ENCODE assay signal across 8 cellular contexts in the genomic region with DNA sequence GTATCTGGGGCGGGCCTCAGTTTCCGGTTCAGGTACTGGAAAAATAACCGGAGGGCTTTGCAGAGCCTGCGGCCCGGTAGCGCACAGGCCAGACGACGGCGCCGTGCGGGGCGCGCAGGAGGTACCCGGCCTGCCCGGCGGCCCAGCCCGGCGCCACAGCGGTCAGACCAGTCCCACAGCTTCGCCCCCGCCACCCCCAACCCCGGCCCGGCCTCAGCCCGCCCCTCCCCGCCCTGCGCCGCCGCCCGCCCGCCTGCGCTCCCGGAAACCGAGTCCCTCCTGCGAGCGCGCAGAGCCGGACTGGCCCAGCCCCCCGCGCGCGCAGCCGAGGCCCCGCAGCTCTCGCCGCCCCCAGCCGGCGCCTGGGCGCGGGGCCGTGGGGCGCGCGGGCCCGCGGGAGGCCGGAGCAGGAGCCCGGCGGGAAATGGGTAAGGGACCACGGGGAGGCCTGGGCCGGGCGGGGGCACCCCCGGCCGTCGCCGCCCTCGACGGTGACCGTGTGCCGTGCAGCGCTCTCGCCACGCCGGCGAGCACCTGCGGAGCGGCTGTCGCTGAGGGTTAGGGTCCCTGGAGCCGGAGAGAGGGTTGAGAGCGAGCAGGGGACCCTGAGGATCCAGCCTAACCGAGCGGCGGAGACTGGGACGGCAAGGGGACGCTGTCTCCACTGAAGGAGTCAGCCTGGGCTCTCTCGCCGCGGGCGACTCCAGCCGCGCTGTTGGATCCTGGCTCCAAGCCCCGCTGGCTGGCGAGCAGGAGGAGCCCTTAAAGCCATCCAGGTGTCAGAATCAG. TPM values are rescaled to one million over a fixed set of nuclear protein-coding genes. Genes with fewer than 3 reads are reported as not detected.
DNase-seq lines count a peak whose midpoint lies in the region; ATAC-seq and TF ChIP-seq lines count a peak whose summit lies in the region.

No MANE protein-coding gene starts in this region.

- H3K9me3 ChIP-seq in mesodermal cell (ENCODE audit: control insufficient read depth, low read length) (no peaks in the 10 kb centered on the region), upper lobe of left lung (no peaks in the 10 kb centered on the region)

- H3K27me3 ChIP-seq in upper lobe of left lung: no peaks in the 10 kb centered on the region

- 2% methylated on average over 40 to 72 of the region's 92 CpGs for WGBS in mesodermal cell (ENCODE audit: insufficient coverage in 2 of 2), 2 experiments
- 3 to 11% methylated on average over 9 to 55 of the region's 92 CpGs for WGBS in upper lobe of left lung, 2 donors

- H3K27ac ChIP-seq in mesodermal cell (ENCODE audit: low read depth, low read length, severe bottlenecking) (no peak overlapping the region), upper lobe of left lung (peak overlapping the region; percentile 11 to 84 (median 70)), caudate nucleus (ENCODE audit: low read depth, low read length) (no peak overlapping the region)

- intact Hi-C loops in dendritic cell treated with granulocyte-macrophage colony-stimulating factor and Interleukin-4, amounts not matched to agents 40 ng/mL and 50 ng/mL, for 4 days (cut with micrococcal nuclease): no loop called here

- H3K36me3 Mint-ChIP-seq in T-helper 1 cell treated with Interleukin-12 subunit alpha and Interleukin-12 subunit beta and Interleukin-4 antibody, amounts not matched to agents 30 μg/mL and 1 μg/mL, for 36 hours (ENCODE audit: low read depth): peaks cover 2% of the 10 kb centered on the region
- no peaks in the 10 kb centered on the region for H3K36me3 Mint-ChIP-seq in dendritic cell treated with granulocyte-macrophage colony-stimulating factor and Interleukin-4, amounts not matched to agents 40 ng/mL and 50 ng/mL, for 4 days (ENCODE audit: low read depth)

- ATAC-seq in HG03521 (IDR thresholded peaks at IDR 0.05; ENCODE audit: unreplicated experiment): peak; percentile 54
- peak; percentile 73 to 87 for ATAC-seq in upper lobe of left lung (ENCODE audit: low FRiP score in 2 of 2)

- H3K4me3 ChIP-seq in mesodermal cell (ENCODE audit: extremely low read depth, insufficient read depth, low read length, poor library complexity, severe bottlenecking): peak overlapping the region; percentile 43
- peak overlapping the region; percentile 19 to 71 (median 60) for H3K4me3 ChIP-seq in upper lobe of left lung

- H3K4me1 ChIP-seq in mesodermal cell (ENCODE audit: control insufficient read depth, insufficient read depth, low read length, poor library complexity, severe bottlenecking): no peaks in the 10 kb centered on the region
- H3K4me1 ChIP-seq in upper lobe of left lung: peaks cover 5 to 17% (median 10%) of the 10 kb centered on the region in 4 donors

- H3K27me3 Mint-ChIP-seq in T-helper 1 cell treated with Interleukin-12 subunit alpha and Interleukin-12 subunit beta and Interleukin-4 antibody, amounts not matched to agents 30 μg/mL and 1 μg/mL, for 36 hours (ENCODE audit: low read depth): peaks cover 11% of the 10 kb centered on the region
- peaks cover 22% of the 10 kb centered on the region for H3K27me3 Mint-ChIP-seq in dendritic cell treated with granulocyte-macrophage colony-stimulating factor and Interleukin-4, amounts not matched to agents 40 ng/mL and 50 ng/mL, for 4 days

- H3K4me1 Mint-ChIP-seq in T-helper 1 cell treated with Interleukin-12 subunit alpha and Interleukin-12 subunit beta and Interleukin-4 antibody, amounts not matched to agents 30 μg/mL and 1 μg/mL, for 36 hours (ENCODE audit: low read depth): peaks cover 19% of the 10 kb centered on the region
- H3K4me1 Mint-ChIP-seq in dendritic cell treated with granulocyte-macrophage colony-stimulating factor and Interleukin-4, amounts not matched to agents 40 ng/mL and 50 ng/mL, for 4 days (ENCODE audit: low read depth): peaks cover 9% of the 10 kb centered on the region

- H3K36me3 ChIP-seq in mesodermal cell (ENCODE audit: control insufficient read depth, insufficient read depth, low read length) (no peaks in the 10 kb centered on the region), upper lobe of left lung (no peaks in the 10 kb centered on the region)

- no peak for TF ChIP-seq CTCF in upper lobe of left lung (IDR thresholded peaks at IDR 0.05)

- H3K4me3 Mint-ChIP-seq in T-helper 1 cell treated with Interleukin-12 subunit alpha and Interleukin-12 subunit beta and Interleukin-4 antibody, amounts not matched to agents 30 μg/mL and 1 μg/mL, for 36 hours: peak overlapping the region; percentile 83
- peak overlapping the region; percentile 75 for H3K4me3 Mint-ChIP-seq in dendritic cell treated with granulocyte-macrophage colony-stimulating factor and Interleukin-4, amounts not matched to agents 40 ng/mL and 50 ng/mL, for 4 days

- TF ChIP-seq EP300 in upper lobe of left lung (IDR thresholded peaks at IDR 0.05): no peak

- peak overlapping the region; percentile 20 for H3K27ac Mint-ChIP-seq in T-helper 1 cell treated with Interleukin-12 subunit alpha and Interleukin-12 subunit beta and Interleukin-4 antibody, amounts not matched to agents 30 μg/mL and 1 μg/mL, for 36 hours
- H3K27ac Mint-ChIP-seq in dendritic cell treated with granulocyte-macrophage colony-stimulating factor and Interleukin-4, amounts not matched to agents 40 ng/mL and 50 ng/mL, for 4 days: no peak overlapping the region

- TF ChIP-seq POLR2A in upper lobe of left lung (IDR thresholded peaks at IDR 0.05): peak in 1 of 4 donors; percentile 32

- H3K9me3 Mint-ChIP-seq in T-helper 1 cell treated with Interleukin-12 subunit alpha and Interleukin-12 subunit beta and Interleukin-4 antibody, amounts not matched to agents 30 μg/mL and 1 μg/mL, for 36 hours: no peaks in the 10 kb centered on the region
- no peaks in the 10 kb centered on the region for H3K9me3 Mint-ChIP-seq in dendritic cell treated with granulocyte-macrophage colony-stimulating factor and Interleukin-4, amounts not matched to agents 40 ng/mL and 50 ng/mL, for 4 days

- DNase-seq in stimulated activated CD4-positive, alpha-beta T cell treated with anti-CD3 and anti-CD28 coated beads, Interleukin-12 subunit alpha, Interleukin-12 subunit beta, amount 100 ng/mL, for 4 hours: peak; percentile 64
- no peak for DNase-seq in stimulated activated CD4-positive, alpha-beta T cell treated with anti-CD3 and anti-CD28 coated beads, Interleukin-1b, Interleukin-23, amount 100 ng/mL, for 48 hours
- peak; percentile 71 to 94 for DNase-seq in upper lobe of left lung
- DNase-seq in caudate nucleus (lab: John Stamatoyannopoulos, UW): no peak

RNA-seq across cellular contexts. Expression of a gene that starts 16.5 kb away (rescaled TPM):
- polyA plus RNA-seq in mesodermal cell (2013, experiment 1 of 2): 1.7 TPM
- polyA plus RNA-seq in mesodermal cell (2013, experiment 2 of 2): 1.8 TPM
- total RNA-seq in upper lobe of left lung: 100 to 1,000 TPM in 1 of 6 donors, 10 to 100 TPM in 5; 44.0 to 101 (median 60.4) TPM

RNA-seq across cellular contexts. Expression of a gene that starts 29.9 kb away (rescaled TPM):
- not detected for polyA plus RNA-seq in mesodermal cell (2013, experiment 1 of 2)
- not detected for polyA plus RNA-seq in mesodermal cell (2013, experiment 2 of 2)
- total RNA-seq in upper lobe of left lung: 10 to 100 TPM in 3 of 6 donors, 1 to 10 TPM in 3; 2.0 to 40.6 (median 7.9) TPM

Comparison
In these comparisons a context has a peak if more than half of its experiments do, and no peak if none do; other contexts are left out.
1. DNase-seq: peak in stimulated activated CD4-positive, alpha-beta T cell treated with anti-CD3 and anti-CD28 coated beads, Interleukin-12 subunit alpha, Interleukin-12 subunit beta, amount 100 ng/mL, for 4 hours (single experiment) and upper lobe of left lung (2 of 2); none in stimulated activated CD4-positive, alpha-beta T cell treated with anti-CD3 and anti-CD28 coated beads, Interleukin-1b, Interleukin-23, amount 100 ng/mL, for 48 hours (single experiment) and caudate nucleus (0 of 61).
2. H3K27ac ChIP-seq: peak in upper lobe of left lung (4 of 4); none in mesodermal cell (single experiment) and caudate nucleus (single experiment).